Comparison of ENCODE assay signal across 1 cellular context in genomic region chr6:108848116-108848868, GRCh38.
TF ChIP-seq lines count a peak whose summit lies in the region.

Gene ARMC2 (plus strand): TSS chr6:108848422. CDS start chr6:108854268, 5,846 bp downstream.

TF ChIP-seq in HepG2, 621 proteins besides CTCF, POLR2A, EP300 and RAD21 (continued from another document and continues in another):
- TF ChIP-seq ZIK1 (CRISPR knock-in tag; IDR thresholded peaks at IDR 0.05; ENCODE audit: borderline replicate concordance, low read depth) (no peak), RBM22 (optimal IDR thresholded peaks at IDR 0.05; ENCODE audit: low read length) (no peak), REPIN1 (CRISPR knock-in tag; IDR thresholded peaks at IDR 0.05; ENCODE audit: borderline replicate concordance, low read depth) (no peak; the same call in 1 of the 2 replicates), ATF1 (CRISPR knock-in tag; IDR thresholded peaks at IDR 0.05) (no peak), ZNF574 (CRISPR knock-in tag; IDR thresholded peaks at IDR 0.05) (no peak; the same call in 1 of the 2 replicates), NR0B2 (CRISPR knock-in tag; IDR thresholded peaks at IDR 0.05) (peak; percentile 67; the same call in 1 of the 2 replicates), CHD2 (IDR thresholded peaks at IDR 0.05; ENCODE audit: low read depth, low read length) (no peak), MED8 (CRISPR knock-in tag; IDR thresholded peaks at IDR 0.05; ENCODE audit: insufficient replicate concordance) (no peak), HMGA1 (CRISPR knock-in tag; conservative IDR thresholded peaks at IDR 0.05) (no peak), HMG20B (CRISPR knock-in tag; conservative IDR thresholded peaks at IDR 0.05) (no peak), RCOR2 (CRISPR knock-in tag; IDR thresholded peaks at IDR 0.05) (no peak), ZNF34 (CRISPR knock-in tag; IDR thresholded peaks at IDR 0.05; ENCODE audit: borderline replicate concordance) (no peak), ZNF790 (CRISPR knock-in tag; IDR thresholded peaks at IDR 0.05; ENCODE audit: borderline replicate concordance) (peak; percentile 79; the same call in 1 of the 2 replicates), ZNF510 (CRISPR knock-in tag; IDR thresholded peaks at IDR 0.05; ENCODE audit: low read depth) (no peak), ESRRA (CRISPR knock-in tag; IDR thresholded peaks at IDR 0.05; ENCODE audit: low read depth) (peak; percentile 53; the same call in 1 of the 2 replicates), ZNF552 (CRISPR knock-in tag; IDR thresholded peaks at IDR 0.05; ENCODE audit: borderline replicate concordance) (no peak), ZNF678 (CRISPR knock-in tag; IDR thresholded peaks at IDR 0.05) (no peak), ZNF367 (CRISPR knock-in tag; IDR thresholded peaks at IDR 0.05; ENCODE audit: borderline replicate concordance) (no peak), EZH2 (conservative IDR thresholded peaks at IDR 0.05; ENCODE audit: low read depth, low read length) (no peak), ELF1 (CRISPR knock-in tag; IDR thresholded peaks at IDR 0.05) (no peak), ARID4A (CRISPR knock-in tag; IDR thresholded peaks at IDR 0.05; ENCODE audit: borderline replicate concordance) (peak; percentile 95), ZNF329 (CRISPR knock-in tag; IDR thresholded peaks at IDR 0.05; ENCODE audit: low read depth) (peak; percentile 39; the same call in 1 of the 2 replicates), ZBTB25 (CRISPR knock-in tag; IDR thresholded peaks at IDR 0.05) (no peak), MEIS2 (CRISPR knock-in tag; IDR thresholded peaks at IDR 0.05) (no peak), ZNF18 (CRISPR knock-in tag; IDR thresholded peaks at IDR 0.05; ENCODE audit: insufficient replicate concordance) (peak; percentile 82), SKI (IDR thresholded peaks at IDR 0.05; ENCODE audit: partially characterized antibody) (peak; percentile 53), ZNF709 (CRISPR knock-in tag; IDR thresholded peaks at IDR 0.05) (peak; percentile 88; the same call in 1 of the 2 replicates), ZNF160 (CRISPR knock-in tag; IDR thresholded peaks at IDR 0.05) (0 out of 2 replicates have a peak, but pooled peaks have one; percentile 49), SIX4 (CRISPR knock-in tag; IDR thresholded peaks at IDR 0.05) (no peak), ZNF138 (CRISPR knock-in tag; IDR thresholded peaks at IDR 0.05; ENCODE audit: low read depth) (no peak; the same call in 1 of the 2 replicates), HNRNPK (IDR thresholded peaks at IDR 0.05; ENCODE audit: low read depth, low read length, poor library complexity, severe bottlenecking) (no peak), ATF4 (CRISPR knock-in tag; IDR thresholded peaks at IDR 0.05) (no peak), UBTF (CRISPR knock-in tag; IDR thresholded peaks at IDR 0.05) (peak; percentile 54), CBX1 (IDR thresholded peaks at IDR 0.05; ENCODE audit: low read depth) (peak; percentile 59), CSRNP2 (CRISPR knock-in tag; conservative IDR thresholded peaks at IDR 0.05; ENCODE audit: low read depth) (no peak), KDM1A (CRISPR knock-in tag; IDR thresholded peaks at IDR 0.05) (no peak), ZNF260 (CRISPR knock-in tag; IDR thresholded peaks at IDR 0.05; ENCODE audit: borderline replicate concordance, low read depth) (no peak), HOXA3 (CRISPR knock-in tag; IDR thresholded peaks at IDR 0.05) (no peak), ZNF282 (IDR thresholded peaks at IDR 0.05; ENCODE audit: partially characterized antibody) (no peak), ZNF432 (CRISPR knock-in tag; IDR thresholded peaks at IDR 0.05; ENCODE audit: borderline replicate concordance) (no peak), HOXD1 (CRISPR knock-in tag; IDR thresholded peaks at IDR 0.05) (no peak), MIER3 (CRISPR knock-in tag; IDR thresholded peaks at IDR 0.05; ENCODE audit: borderline replicate concordance) (no peak)
